In genomic region chr12:107684029-107684790, GRCh38 we compare ENCODE assay signal across 1 cellular context.
TF ChIP-seq lines count a peak whose summit lies in the region.

No MANE protein-coding gene starts in this region.

TF ChIP-seq in A549, 52 proteins besides CTCF, POLR2A, EP300 and RAD21 (continued from another document):
- TF ChIP-seq, protein P1, sequence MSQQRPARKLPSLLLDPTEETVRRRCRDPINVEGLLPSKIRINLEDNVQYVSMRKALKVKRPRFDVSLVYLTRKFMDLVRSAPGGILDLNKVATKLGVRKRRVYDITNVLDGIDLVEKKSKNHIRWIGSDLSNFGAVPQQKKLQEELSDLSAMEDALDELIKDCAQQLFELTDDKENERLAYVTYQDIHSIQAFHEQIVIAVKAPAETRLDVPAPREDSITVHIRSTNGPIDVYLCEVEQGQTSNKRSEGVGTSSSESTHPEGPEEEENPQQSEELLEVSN (IDR thresholded peaks at IDR 0.05; ENCODE audit: borderline replicate concordance, low read depth): no peak
- TF ChIP-seq HDAC2 (IDR thresholded peaks at IDR 0.05): no peak
- TF ChIP-seq, protein P2, sequence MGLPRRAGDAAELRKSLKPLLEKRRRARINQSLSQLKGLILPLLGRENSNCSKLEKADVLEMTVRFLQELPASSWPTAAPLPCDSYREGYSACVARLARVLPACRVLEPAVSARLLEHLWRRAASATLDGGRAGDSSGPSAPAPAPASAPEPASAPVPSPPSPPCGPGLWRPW (IDR thresholded peaks at IDR 0.05): no peak
- TF ChIP-seq FOSL2 (IDR thresholded peaks at IDR 0.05): no peak
- TF ChIP-seq FOSL2 (CRISPR knock-in tag; IDR thresholded peaks at IDR 0.05): no peak
- no peak for TF ChIP-seq RCOR1 (IDR thresholded peaks at IDR 0.05; ENCODE audit: low read depth, low read length)
